In the genomic region with DNA sequence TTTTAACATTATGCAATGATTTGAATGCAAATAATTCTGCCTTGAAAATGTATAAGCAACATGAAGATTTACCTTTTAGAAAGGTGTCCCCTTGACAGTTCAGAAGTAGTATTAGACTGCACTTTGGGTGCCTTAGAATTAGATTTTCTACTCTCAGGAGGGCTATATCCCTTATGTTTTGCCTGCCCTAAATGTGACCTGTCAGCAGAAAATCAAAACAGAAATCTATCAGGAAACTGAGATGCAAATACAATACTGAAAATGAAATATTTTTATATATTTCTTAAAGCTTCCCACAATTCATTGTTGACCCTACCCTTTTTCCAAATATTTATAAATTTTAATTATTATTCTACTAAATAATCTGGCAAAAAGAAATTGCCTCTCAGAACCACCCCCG, we compare ENCODE assay signal across 21 cellular contexts.
"Had no signal": no experiment of that assay in that cellular context is flagged by ENCODE, and none has a peak within 500 bp of the region (broad histone marks: within the 10 kb centered on the region; RNA-seq: fewer than 3 reads in every experiment).

No MANE protein-coding gene starts in this region.

- FAIRE-seq: RCC 7860 had no signal

- H3K27me3 ChIP-seq: SJSA1 had no signal

- H3K4me3 ChIP-seq: SJSA1, SK-N-MC had no signal

- H3K27ac Mint-ChIP-seq: IgD-negative memory B cell had no signal

- H3K27me3 Mint-ChIP-seq: IgD-negative memory B cell had no signal

- H3K27ac ChIP-seq: SJSA1, SK-N-MC had no signal

- H3K9me3 ChIP-seq: SJSA1 had no signal

- DNase-seq: KBM-7, MV-4-11, NCI-H1048, NCI-H1105 treated with DMSO at 0.1 percent for 48 hours, NCI-H1417 treated with DMSO at 0.1 percent for 48 hours, NCI-H146, NCI-H1694 treated with DMSO at 0.1 percent for 48 hours, NCI-H1930, NCI-H2081, NCI-H2107, NCI-H2227 treated with DMSO at 0.1 percent for 48 hours, NCI-H524, NCI-H526 treated with DMSO at 0.1 percent for 48 hours, NCI-H774, Right ventricle myocardium superior, RPMI8226, SIG-M5 had no signal

- H3K9me3 Mint-ChIP-seq: IgD-negative memory B cell had no signal
